ENCODE assay signal across 8 cellular contexts in the genomic region with DNA sequence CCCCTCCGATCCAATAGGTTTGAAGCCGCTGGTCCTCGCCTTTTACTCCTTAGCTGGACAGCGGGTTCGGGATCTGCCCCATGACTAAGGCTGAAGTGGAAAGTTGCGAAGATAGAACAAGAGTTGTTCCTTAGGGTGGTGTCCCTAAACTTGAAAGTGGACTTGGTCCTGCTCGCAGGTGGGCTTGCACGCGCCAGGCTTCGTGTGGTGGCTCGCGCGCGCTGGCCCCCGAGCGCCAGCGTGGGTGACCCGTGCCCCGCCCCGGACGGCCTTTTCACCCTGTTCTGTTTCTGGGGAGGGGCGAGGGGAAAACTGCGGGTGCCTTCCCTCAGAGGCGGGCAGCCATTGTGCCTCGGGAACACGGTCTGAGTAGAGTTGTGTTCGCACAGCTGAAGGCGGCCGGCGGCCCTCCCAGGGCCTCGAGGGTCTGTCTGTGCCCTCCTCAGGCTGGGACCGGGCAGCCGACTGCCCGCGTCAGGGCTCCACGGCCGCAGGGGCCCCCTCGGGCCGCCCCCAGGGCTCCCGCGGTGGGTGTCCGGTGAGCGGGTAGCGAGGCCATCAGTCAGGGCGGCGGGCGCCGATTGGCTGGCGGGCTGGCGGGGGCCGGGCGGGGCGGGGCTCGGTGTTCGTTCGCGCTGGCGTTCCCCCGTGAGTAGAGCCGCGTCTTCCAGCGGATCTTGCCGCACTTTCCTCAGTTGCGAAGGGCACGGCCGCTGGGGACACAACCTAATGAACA. TPM values are rescaled to one million over a fixed set of nuclear protein-coding genes. Genes with fewer than 3 reads are reported as not detected.
DNase-seq lines count a peak whose midpoint lies in the region; ATAC-seq, FAIRE-seq and TF ChIP-seq lines count a peak whose summit lies in the region.

No MANE protein-coding gene starts in this region.

- H3K4me1 ChIP-seq in ACC112 (ENCODE audit: control insufficient read depth, insufficient read depth, low read length, unreplicated experiment) (peaks cover 47% of the 10 kb centered on the region), HepG2 (ENCODE audit: insufficient read depth, low read length) (peaks cover 98% of the 10 kb centered on the region)

- H3K27me3 ChIP-seq in ACC112 (ENCODE audit: insufficient read depth, low read length) (no peaks in the 10 kb centered on the region), HepG2 (ENCODE audit: control insufficient read depth in 1 of 2, insufficient read depth in 2 of 2, low read length in 2 of 2) (no peaks in the 10 kb centered on the region)

- TF ChIP-seq EP300 in HepG2 (IDR thresholded peaks at IDR 0.05; ENCODE audit: low read depth in 2 of 2, low read length in 2 of 2) (no peak), HepG2 (CRISPR knock-in tag; IDR thresholded peaks at IDR 0.05; ENCODE audit: borderline replicate concordance) (no peak; the same call in 1 of the 2 replicates)

- peak overlapping the region; percentile 86 for H3K4me2 ChIP-seq in HepG2 (ENCODE audit: low read depth, low read length)

- peak; percentile 31 for ATAC-seq in GM18858 (IDR thresholded peaks at IDR 0.05; ENCODE audit: unreplicated experiment)
- ATAC-seq in HG03060 (IDR thresholded peaks at IDR 0.05; ENCODE audit: low read depth, unreplicated experiment): peak; percentile 26
- ATAC-seq in HepG2: peak; percentile 87

- 5% methylated on average over 22 of the region's 66 CpGs for WGBS in HepG2 (ENCODE audit: low lambda C conversion rate)

- no peaks in the 10 kb centered on the region for H3K9me3 ChIP-seq in HepG2 (ENCODE audit: low read length)

- peak overlapping the region; percentile 88 for H3K9ac ChIP-seq in HepG2 (ENCODE audit: insufficient read depth, low read depth, low read length)

- peaks cover 28% of the 10 kb centered on the region for H3K36me3 Mint-ChIP-seq in dendritic cell treated with granulocyte-macrophage colony-stimulating factor and Interleukin-4, amounts not matched to agents 40 ng/mL and 50 ng/mL, for 4 days (ENCODE audit: low read depth)

- peak overlapping the region; percentile 89 for H3K4me3 ChIP-seq in ACC112 (ENCODE audit: low read depth, low read length)
- H3K4me3 ChIP-seq in HepG2 (replicated peaks in 1 of 3; ENCODE audit: insufficient read depth in 1 of 3, low read depth in 2 of 3, low read length in 3 of 3): peak overlapping the region; percentile 31 to 70 (median 48); a peak in 5 of 6 replicates

- no peaks in the 10 kb centered on the region for H3K27me3 Mint-ChIP-seq in dendritic cell treated with granulocyte-macrophage colony-stimulating factor and Interleukin-4, amounts not matched to agents 40 ng/mL and 50 ng/mL, for 4 days

- TF ChIP-seq RAD21 in HepG2 (CRISPR knock-in tag; IDR thresholded peaks at IDR 0.05): peak; percentile 73

- peaks cover 87% of the 10 kb centered on the region for H3K79me2 ChIP-seq in ACC112 (ENCODE audit: control insufficient read depth, insufficient read depth, low read length, unreplicated experiment)
- H3K79me2 ChIP-seq in HepG2 (ENCODE audit: insufficient read depth, low read length): peaks cover 93% of the 10 kb centered on the region

- DNase-seq in NCI-H446 (lab: John Stamatoyannopoulos, UW) (peak; percentile 36 to 84), HepG2 (ENCODE audit: low spot score) (peak; percentile 67)
- DNase-seq in activated CD4-positive, alpha-beta T cell treated with anti-CD3 and anti-CD28 coated beads, Interleukin-2, amount 50 U/mL, for 24 hours (ENCODE audit: low read depth in 1 of 2, low spot score in 1 of 2): peak; percentile 64 to 70
- DNase-seq in stimulated activated CD4-positive, alpha-beta T cell treated with anti-CD3 and anti-CD28 coated beads, Interleukin-2, amount 100 ng/mL, for 48 hours: peak; percentile 71 to 78

- FAIRE-seq in HepG2 (lab: Jason Lieb, UNC): no peak

- POLR2A ChIA-PET in HepG2 (lab: Yijun Ruan, JAX): interaction anchor here (0.5 to 2.6 kb wide), 13 partner anchors 11 to 115 kb away, joined by 3 to 18 read pairs (median 3); partner anchors contain the start of gene RREB1

- H2AFZ ChIP-seq in ACC112 (ENCODE audit: low read length, unreplicated experiment) (peak overlapping the region; percentile 82), HepG2 (ENCODE audit: low read length) (no peak overlapping the region)

- H4K20me1 ChIP-seq in HepG2 (ENCODE audit: insufficient read depth, low read length): peaks cover 5% of the 10 kb centered on the region

- H3K4me1 Mint-ChIP-seq in dendritic cell treated with granulocyte-macrophage colony-stimulating factor and Interleukin-4, amounts not matched to agents 40 ng/mL and 50 ng/mL, for 4 days (ENCODE audit: low read depth): peaks cover 63% of the 10 kb centered on the region

- intact Hi-C loops in dendritic cell treated with granulocyte-macrophage colony-stimulating factor and Interleukin-4, amounts not matched to agents 40 ng/mL and 50 ng/mL, for 4 days (cut with micrococcal nuclease): no loop called here
- intact Hi-C loops in HepG2 (cut with micrococcal nuclease; ENCODE audit: unreplicated experiment): loop anchor here (1.0 kb wide), 1 partner anchor 31 kb away; no protein-coding TSS in a partner anchor

- peak; percentile 93 for TF ChIP-seq POLR2A in HepG2 (IDR thresholded peaks at IDR 0.05; ENCODE audit: insufficient read depth in 1 of 2, low read depth in 2 of 2, low read length in 2 of 2)

- no peaks in the 10 kb centered on the region for H3K36me3 ChIP-seq in ACC112 (ENCODE audit: insufficient read depth, low read length)
- no peaks in the 10 kb centered on the region; a peak in 1 of 5 replicates for H3K36me3 ChIP-seq in HepG2 (replicated peaks in 1 of 2; ENCODE audit: control insufficient read depth in 1 of 2, insufficient read depth in 2 of 2, low read length in 2 of 2)

- 0 out of 2 replicates have a peak, but pooled peaks have one; percentile 19 for TF ChIP-seq CTCF in HepG2 (CRISPR knock-in tag; IDR thresholded peaks at IDR 0.05)

- TSS peak; percentile 97 for BruUV-seq in HepG2 (replicated peaks; lab: Mats Ljungman, UMichigan)

- in situ Hi-C loops in HepG2 (cut with HindIII; ENCODE audit: extremely low pct_ligation_motif_present, low pct_unique_long_range_greater_than_20kb): no loop called here

- H3K27ac Mint-ChIP-seq in dendritic cell treated with granulocyte-macrophage colony-stimulating factor and Interleukin-4, amounts not matched to agents 40 ng/mL and 50 ng/mL, for 4 days: peak overlapping the region; percentile 83

- H3K9me3 Mint-ChIP-seq in dendritic cell treated with granulocyte-macrophage colony-stimulating factor and Interleukin-4, amounts not matched to agents 40 ng/mL and 50 ng/mL, for 4 days: no peaks in the 10 kb centered on the region

- peak overlapping the region; percentile 66 for H3K4me3 Mint-ChIP-seq in dendritic cell treated with granulocyte-macrophage colony-stimulating factor and Interleukin-4, amounts not matched to agents 40 ng/mL and 50 ng/mL, for 4 days

- CTCF ChIA-PET in HepG2 (lab: Yijun Ruan, JAX; ENCODE audit: low intra/inter-chr PET ratio, low total read pairs): no interaction called here

- H3K27ac ChIP-seq in ACC112 (ENCODE audit: low read depth, low read length): peak overlapping the region; percentile 71
- peak overlapping the region; percentile 97 for H3K27ac ChIP-seq in HepG2 (ENCODE audit: extremely low read length, insufficient read depth, low read length)

TF ChIP-seq in HepG2, 621 proteins besides CTCF, POLR2A, EP300 and RAD21 (continues in another document):
- TF ChIP-seq ZSCAN29 (CRISPR knock-in tag; conservative IDR thresholded peaks at IDR 0.05) (peak; percentile 87), KLF13 (CRISPR knock-in tag; IDR thresholded peaks at IDR 0.05) (peak; percentile 65; the same call in 1 of the 2 replicates)
- TF ChIP-seq, protein P1, sequence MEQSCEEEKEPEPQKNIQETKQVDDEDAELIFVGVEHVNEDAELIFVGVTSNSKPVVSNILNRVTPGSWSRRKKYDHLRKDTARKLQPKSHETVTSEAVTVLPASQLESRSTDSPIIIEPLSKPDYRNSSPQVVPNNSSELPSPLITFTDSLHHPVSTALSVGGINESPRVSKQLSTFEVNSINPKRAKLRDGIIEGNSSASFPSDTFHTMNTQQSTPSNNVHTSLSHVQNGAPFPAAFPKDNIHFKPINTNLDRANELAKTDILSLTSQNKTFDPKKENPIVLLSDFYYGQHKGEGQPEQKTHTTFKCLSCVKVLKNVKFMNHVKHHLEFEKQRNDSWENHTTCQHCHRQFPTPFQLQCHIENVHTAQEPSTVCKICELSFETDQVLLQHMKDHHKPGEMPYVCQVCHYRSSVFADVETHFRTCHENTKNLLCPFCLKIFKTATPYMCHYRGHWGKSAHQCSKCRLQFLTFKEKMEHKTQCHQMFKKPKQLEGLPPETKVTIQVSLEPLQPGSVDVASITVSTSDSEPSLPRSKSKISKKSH (CRISPR knock-in tag; IDR thresholded peaks at IDR 0.05; ENCODE audit: borderline replicate concordance): peak; percentile 80; the same call in 1 of the 2 replicates

RNA-seq across cellular contexts. Expression of gene RREB1, which starts 33.0 kb away (rescaled TPM):
- total RNA-seq in HepG2 (2016; rRNA removed; fragmentation: Illumina TruSeq; extraction: Trizol): 23.2 and 23.4 TPM in 2 replicates
- total RNA-seq in HepG2 (2016; cell fraction: cytosol; rRNA removed; fragmentation: Illumina TruSeq; extraction: Trizol; ENCODE audit: low read depth): 62.4 and 75.9 TPM in 2 replicates
- 21.2 and 23.3 TPM in 2 replicates for total RNA-seq in HepG2 (2016; cell fraction: insoluble cytoplasmic fraction; rRNA removed; fragmentation: Illumina TruSeq; extraction: Trizol)
- total RNA-seq in HepG2 (2016; cell fraction: membrane; rRNA removed; fragmentation: Illumina TruSeq; extraction: Trizol): 33.9 and 40.6 TPM in 2 replicates
- 50.2 and 60.1 TPM in 2 replicates for total RNA-seq in HepG2 (2016; cell fraction: nucleus; rRNA removed; fragmentation: Illumina TruSeq; extraction: Trizol)
- 6.1 and 6.2 TPM in 2 replicates for polyA plus RNA-seq in HepG2 (2011; rRNA removed)
- 3.7 and 4.4 TPM in 2 replicates for polyA plus RNA-seq in HepG2 (2011; cell fraction: cytosol; rRNA removed)
- 24.2 and 27.1 TPM in 2 replicates for polyA plus RNA-seq in HepG2 (2011; cell fraction: nucleus; rRNA removed)
- 19.5 and 19.9 TPM in 2 replicates for polyA plus RNA-seq in HepG2 (2012)
- 0.71 and 1.1 TPM in 2 replicates for polyA plus RNA-seq in HepG2 (2016; cell fraction: cytosol; fragmentation: Illumina TruSeq; extraction: Trizol; ENCODE audit: low read depth)
- polyA plus RNA-seq in HepG2 (2016; cell fraction: insoluble cytoplasmic fraction; fragmentation: Illumina TruSeq; extraction: Trizol; ENCODE audit: low read depth): 12.3 and 15.5 TPM in 2 replicates
- 1.6 and 2.2 TPM in 2 replicates for polyA plus RNA-seq in HepG2 (2016; cell fraction: membrane; fragmentation: Illumina TruSeq; extraction: Trizol; ENCODE audit: low read depth)
- polyA plus RNA-seq in HepG2 (2016; cell fraction: nucleus; fragmentation: Illumina TruSeq; extraction: Trizol; ENCODE audit: insufficient read depth, low read depth): 45.7 and 47.4 TPM in 2 replicates
- 33.6 and 65.0 TPM in 2 replicates for polyA minus RNA-seq in HepG2 (2011; rRNA and poly(A)+ RNA removed; ENCODE audit: low replicate concordance)
- polyA minus RNA-seq in HepG2 (2011; cell fraction: cytosol; rRNA and poly(A)+ RNA removed): 27.1 and 37.4 TPM in 2 replicates
- polyA minus RNA-seq in HepG2 (2011; cell fraction: nucleus; rRNA and poly(A)+ RNA removed): 65.6 and 67.6 TPM in 2 replicates

Comparison
In these comparisons a context has a peak if more than half of its experiments do, and no peak if none do; other contexts are left out.
1. Peak in every context shown above with its lines: DNase-seq, ATAC-seq, H3K4me3 ChIP-seq and H3K27ac ChIP-seq.
2. ATAC-seq: peak in every context shown above with its lines; median percentile 87 in HepG2; 31 in GM18858; 26 in HG03060.